Comparison of ENCODE assay signal across 10 cellular contexts in the genomic region with DNA sequence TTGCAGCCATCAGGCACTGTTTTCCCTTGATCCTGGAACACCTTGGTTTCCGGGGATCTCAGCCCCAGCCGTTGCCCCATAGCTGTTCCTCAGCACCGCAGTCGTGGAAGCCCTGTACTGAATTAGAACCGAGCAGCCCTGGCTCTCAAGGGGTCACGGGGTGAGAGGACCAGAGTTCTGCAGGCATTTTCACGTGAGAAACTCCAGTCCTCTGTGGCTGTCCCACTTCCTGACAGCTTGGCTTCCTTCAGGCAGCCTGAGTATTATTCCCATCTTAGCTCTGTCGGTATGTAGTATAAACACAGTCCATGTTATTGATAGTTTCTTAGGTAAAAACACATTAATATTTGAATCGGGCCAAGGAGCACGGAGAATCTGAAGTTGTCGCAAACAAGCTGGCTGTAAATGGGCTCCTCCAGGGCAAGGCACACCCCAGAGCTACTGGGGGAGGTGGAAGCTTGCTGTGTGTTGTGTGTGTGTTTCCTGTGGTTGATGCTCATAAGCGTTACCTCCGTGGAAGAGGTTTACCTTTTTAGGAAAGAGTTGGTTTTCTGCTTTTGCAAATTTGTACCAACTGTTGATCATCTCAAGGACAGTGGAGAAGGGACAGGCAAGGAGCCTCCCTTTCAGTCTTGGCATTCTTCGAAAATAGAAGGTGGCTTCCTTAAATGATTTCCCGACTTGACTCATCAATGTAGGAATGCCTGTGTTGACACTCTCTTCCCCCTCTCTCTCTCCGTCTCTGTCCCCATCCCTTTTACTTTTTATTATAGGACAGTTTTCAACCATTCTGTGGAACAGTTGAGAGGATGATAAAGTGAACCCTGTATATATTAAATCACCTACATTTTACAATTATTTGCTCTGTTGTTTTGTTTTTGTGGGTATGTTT.
A peak's percentile ranks its signal among the peaks of the same experiment; 100 is the strongest.
DNase-seq lines count a peak whose midpoint lies in the region; ATAC-seq and TF ChIP-seq lines count a peak whose summit lies in the region.
"Had no signal": no experiment of that assay in that cellular context is flagged by ENCODE, and none has a peak within 500 bp of the region (broad histone marks: within the 10 kb centered on the region; RNA-seq: fewer than 3 reads in every experiment).

No MANE protein-coding gene starts in this region.

- H3K27ac ChIP-seq in SJSA1 (peak overlapping the region; percentile 42), brain microvascular endothelial cell (peak overlapping the region; percentile 68), trophoblast cell (ENCODE audit: low read depth, low read length) (peak overlapping the region; percentile 72)

- in situ Hi-C loops in brain microvascular endothelial cell (cut with HindIII; ENCODE audit: low pct_ligation_motif_present, low sequenced_read_pairs), result no loop called here

- H4K12ac ChIP-seq in trophoblast cell (ENCODE audit: low read depth, low read length), result no peak overlapping the region

- H3K4ac ChIP-seq in trophoblast cell (ENCODE audit: low read depth, low read length), result no peak overlapping the region

- TF ChIP-seq CTCF in brain microvascular endothelial cell (IDR thresholded peaks at IDR 0.05; ENCODE audit: low read depth, low read length, missing control alignments), result no peak

- peaks cover 12% of the 10 kb centered on the region; the same call in 1 of the 2 replicates for H3K36me3 ChIP-seq in SJSA1
- H3K36me3 ChIP-seq in brain microvascular endothelial cell (replicated peaks), result no peaks in the 10 kb centered on the region
- peaks cover 2% of the 10 kb centered on the region in 2 experiments for H3K36me3 ChIP-seq in trophoblast cell (ENCODE audit: control insufficient read depth in 1 of 2, insufficient read depth in 2 of 2, low read length in 2 of 2)

- WGBS in trophoblast cell (ENCODE audit: extremely low coverage, insufficient coverage, insufficient read length), result no CpG with 5 or more reads among the region's 16 CpGs

- H3K4me1 ChIP-seq in SJSA1 (replicated peaks) (peaks cover 21% of the 10 kb centered on the region), trophoblast cell (ENCODE audit: control insufficient read depth in 1 of 2, insufficient read depth in 2 of 2, low read length in 2 of 2) (peaks cover 24 to 35% of the 10 kb centered on the region in 2 experiments)

- peaks cover 20% of the 10 kb centered on the region for H3K79me1 ChIP-seq in trophoblast cell (ENCODE audit: low read length)

- H3K18ac ChIP-seq in trophoblast cell (ENCODE audit: low read length), result no peak overlapping the region

- H3K4me3 ChIP-seq in SJSA1, result no peak overlapping the region
- no peak overlapping the region for H3K4me3 ChIP-seq in brain microvascular endothelial cell (ENCODE audit: low read depth, low read length)
- H3K4me3 ChIP-seq in trophoblast cell (ENCODE audit: low read depth, low read length), result no peak overlapping the region

- ATAC-seq in activated CD4-positive, CD25-positive, alpha-beta regulatory T cell treated with anti-CD3 and anti-CD28 coated beads, Interleukin-2, amount 50 U/mL, for 24 hours, result no peak

- H2AFZ ChIP-seq in trophoblast cell (ENCODE audit: insufficient read depth, low read length, poor library complexity), result no peak overlapping the region

- H3K9me3 ChIP-seq in SJSA1 (replicated peaks), result no peaks in the 10 kb centered on the region; the same call in 1 of the 2 replicates
- peaks cover 1% of the 10 kb centered on the region for H3K9me3 ChIP-seq in trophoblast cell (ENCODE audit: insufficient read depth, low read depth, low read length)
- H3K9me3 ChIP-seq: spleen had no signal

- H3K27me3 ChIP-seq in SJSA1 (replicated peaks) (no peaks in the 10 kb centered on the region), brain microvascular endothelial cell (replicated peaks) (no peaks in the 10 kb centered on the region), trophoblast cell (ENCODE audit: insufficient read depth, low read length) (no peaks in the 10 kb centered on the region)
- H3K27me3 ChIP-seq: spleen had no signal

- no peak overlapping the region for H4K8ac ChIP-seq in trophoblast cell (ENCODE audit: low read depth, low read length)

- peak overlapping the region; percentile 83 for H2BK120ac ChIP-seq in trophoblast cell (ENCODE audit: insufficient read depth, low read length, poor library complexity)

- H3K79me2 ChIP-seq in trophoblast cell (ENCODE audit: control insufficient read depth, insufficient read depth, low read length, poor library complexity), result peaks cover 1% of the 10 kb centered on the region

- H3K4me2 ChIP-seq in trophoblast cell (ENCODE audit: low read length), result peak overlapping the region; percentile 11

- peak overlapping the region; percentile 73 for H4K91ac ChIP-seq in trophoblast cell (ENCODE audit: low read depth, low read length)

- H3K14ac ChIP-seq in trophoblast cell (ENCODE audit: low read length), result peak overlapping the region; percentile 49

- H3K23ac ChIP-seq in trophoblast cell (ENCODE audit: low read length), result no peak overlapping the region

- H2BK12ac ChIP-seq in trophoblast cell (ENCODE audit: low read length), result no peak overlapping the region

- no peak overlapping the region for H3K9ac ChIP-seq in trophoblast cell (ENCODE audit: low read length)

- peak overlapping the region; percentile 85 for H2BK5ac ChIP-seq in trophoblast cell (ENCODE audit: low read depth, low read length, poor library complexity)

- no peak overlapping the region for H2AK5ac ChIP-seq in trophoblast cell (ENCODE audit: low read length)

- DNase-seq in GDM1 (lab: John Stamatoyannopoulos, UW) (peak; percentile 29), SJSA1 (ENCODE audit: low read depth in 1 of 2, low spot score in 2 of 2) (peak in 1 of 2 experiments; percentile 79), brain microvascular endothelial cell (peak; percentile 48), trophoblast cell (peak in 1 of 2 donors; percentile 61), GM03348 (ENCODE audit: low spot score) (no peak), NOMO-1 treated with dmso at 0.1 percent for 144 hours (lab: John Stamatoyannopoulos, UW; ENCODE audit: unreplicated experiment) (no peak)
- DNase-seq in NK-92 treated with Interleukin-12 subunit alpha and Interleukin-12 subunit beta, amount 100 ng/mL, for 24 hours (lab: John Stamatoyannopoulos, UW), result no peak
- DNase-seq: NCI-H2029, spleen had no signal

Comparison
In these comparisons a context has a peak if more than half of its experiments do, and no peak if none do; other contexts are left out.
1. DNase-seq: peak in GDM1 (single experiment) and brain microvascular endothelial cell (single experiment); none in NK-92 treated with Interleukin-12 subunit alpha and Interleukin-12 subunit beta, amount 100 ng/mL, for 24 hours (single experiment), GM03348 (single experiment) and NOMO-1 treated with dmso at 0.1 percent for 144 hours (single experiment).
2. Peak in every context shown above with its lines, with median percentiles within 50 percentile points of each other: H3K27ac ChIP-seq.